36 cellular contexts compared by ENCODE assay signal in the genomic region with DNA sequence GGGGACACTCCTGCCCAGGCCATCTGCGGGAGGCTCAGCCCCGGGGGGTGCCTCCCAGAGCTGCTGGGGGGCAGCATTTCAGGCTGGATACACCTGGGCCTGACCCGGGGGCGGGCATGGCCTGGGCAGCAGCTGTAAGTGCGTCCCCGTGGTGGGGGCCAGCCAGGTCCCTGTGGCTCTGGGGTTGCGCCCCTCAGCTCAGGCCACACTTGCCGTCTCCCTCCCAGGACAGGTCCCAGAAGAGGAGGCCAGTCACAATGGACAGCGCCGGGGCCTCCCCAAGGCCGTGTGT. TPM values are rescaled to one million over a fixed set of nuclear protein-coding genes. Genes with fewer than 3 reads are reported as not detected.
"Had no signal": no experiment of that assay in that cellular context is flagged by ENCODE, and none has a peak within 500 bp of the region (broad histone marks: within the 10 kb centered on the region; RNA-seq: fewer than 3 reads in every experiment).

No MANE protein-coding gene starts in this region.

- H3K9me3 Mint-ChIP-seq: activated CD4-positive, alpha-beta memory T cell treated with anti-CD3 and anti-CD28 coated beads for 36 hours; activated CD4-positive, alpha-beta T cell treated with anti-CD3 and anti-CD28 coated beads, Interleukin-2, amount 10 ng/mL, durations not matched to agents 24 days and 14 days; activated naive CD4-positive, alpha-beta T cell treated with anti-CD3 and anti-CD28 coated beads, Interleukin-2, amount 10 ng/mL, durations not matched to agents 7 days and 5 days; activated naive CD4-positive, alpha-beta T cell treated with anti-CD3 and anti-CD28 coated beads, Interleukin-2, amount 50 U/mL, for 72 hours; activated naive CD8-positive, alpha-beta T cell treated with anti-CD3 and anti-CD28 coated beads, Interleukin-2, amount 10 ng/mL, durations not matched to agents 7 days and 5 days; activated T-helper 1 cell treated with anti-CD3 and anti-CD28 coated beads, Interleukin-12 subunit alpha, Interleukin-12 subunit beta, Interleukin-2, Interleukin-4 antibody, amounts not matched to agents 30 ng/mL and 10 ng/mL and 1 ng/mL, durations not matched to agents 14 hours and 24 hours and 36 hours; activated T-helper 2 cell treated with anti-CD3 and anti-CD28 coated beads, Interferon-gamma antibody, Interleukin-2, Interleukin-4, amounts not matched to agents 10 μg/mL and 5 μg/mL and 100 μg/mL, durations not matched to agents 14 hours and 24 hours and 36 hours; brain; dendritic cell treated with granulocyte-macrophage colony-stimulating factor and Interleukin-4, amounts not matched to agents 40 ng/mL and 50 ng/mL, for 4 days; effector memory CD8-positive, alpha-beta T cell; T-helper 2 cell treated with Interferon-gamma antibody and Interleukin-4, amounts not matched to agents 5 μg/mL and 100 μg/mL, for 36 hours had no signal

- H3K4me1 ChIP-seq: breast epithelium, foreskin keratinocyte had no signal

- ATAC-seq: activated CD4-positive, alpha-beta T cell treated with anti-CD3 and anti-CD28 coated beads for 36 hours; activated CD8-positive, alpha-beta memory T cell treated with anti-CD3 and anti-CD28 coated beads, Interleukin-2, amount 10 ng/mL, durations not matched to agents 7 days and 5 days; activated CD8-positive, alpha-beta T cell treated with anti-CD3 and anti-CD28 coated beads, Interleukin-2, amount 10 ng/mL, durations not matched to agents 7 days and 5 days; activated naive CD4-positive, alpha-beta T cell treated with anti-CD3 and anti-CD28 coated beads, Interleukin-2, amount 50 U/mL, for 72 hours; effector memory CD8-positive, alpha-beta T cell; foreskin keratinocyte; gastrocnemius medialis; heart left ventricle; T-helper 17 cell had no signal

- H3K4me1 Mint-ChIP-seq: activated CD4-positive, alpha-beta T cell treated with anti-CD3 and anti-CD28 coated beads for 36 hours; activated CD4-positive, alpha-beta T cell treated with anti-CD3 and anti-CD28 coated beads, Interleukin-2, amount 10 ng/mL, durations not matched to agents 24 days and 14 days; activated CD8-positive, alpha-beta memory T cell treated with anti-CD3 and anti-CD28 coated beads, Interleukin-2, amount 10 ng/mL, durations not matched to agents 7 days and 5 days; activated naive CD4-positive, alpha-beta T cell treated with anti-CD3 and anti-CD28 coated beads, Interleukin-2, amount 10 ng/mL, durations not matched to agents 7 days and 5 days; activated naive CD8-positive, alpha-beta T cell treated with anti-CD3 and anti-CD28 coated beads, Interleukin-2, amount 10 ng/mL, durations not matched to agents 7 days and 5 days; brain; T-helper 17 cell had no signal

- H3K4me3 ChIP-seq: ascending aorta, breast epithelium, cardiac muscle cell, coronary artery, esophagus muscularis mucosa, gastrocnemius medialis, heart left ventricle had no signal

- H3K4me3 Mint-ChIP-seq: activated CD4-positive, alpha-beta memory T cell treated with anti-CD3 and anti-CD28 coated beads for 36 hours; activated CD4-positive, alpha-beta T cell treated with anti-CD3 and anti-CD28 coated beads for 36 hours; activated CD4-positive, alpha-beta T cell treated with anti-CD3 and anti-CD28 coated beads, Interleukin-2, amount 10 ng/mL, durations not matched to agents 24 days and 14 days; activated CD8-positive, alpha-beta memory T cell treated with anti-CD3 and anti-CD28 coated beads, Interleukin-2, amount 10 ng/mL, durations not matched to agents 7 days and 5 days; activated CD8-positive, alpha-beta T cell treated with anti-CD3 and anti-CD28 coated beads, Interleukin-2, amount 10 ng/mL, durations not matched to agents 7 days and 5 days; activated naive CD4-positive, alpha-beta T cell treated with anti-CD3 and anti-CD28 coated beads, Interleukin-2, amount 10 ng/mL, durations not matched to agents 7 days and 5 days; activated naive CD8-positive, alpha-beta T cell treated with anti-CD3 and anti-CD28 coated beads, Interleukin-2, amount 10 ng/mL, durations not matched to agents 7 days and 5 days; activated T-helper 1 cell treated with anti-CD3 and anti-CD28 coated beads, Interleukin-12 subunit alpha, Interleukin-12 subunit beta, Interleukin-2, Interleukin-4 antibody, amounts not matched to agents 30 ng/mL and 10 ng/mL and 1 ng/mL, durations not matched to agents 14 hours and 24 hours and 36 hours; brain; dendritic cell treated with granulocyte-macrophage colony-stimulating factor and Interleukin-4, amounts not matched to agents 40 ng/mL and 50 ng/mL, for 4 days; effector memory CD8-positive, alpha-beta T cell; T-helper 17 cell; T-helper 2 cell treated with Interferon-gamma antibody and Interleukin-4, amounts not matched to agents 5 μg/mL and 100 μg/mL, for 36 hours had no signal

- H3K27ac ChIP-seq: ascending aorta, breast epithelium, cardiac muscle cell, coronary artery, esophagus muscularis mucosa, foreskin keratinocyte, gastrocnemius medialis, heart left ventricle, WERI-Rb-1 had no signal

- DNase-seq: activated CD4-positive, alpha-beta memory T cell treated with anti-CD3 and anti-CD28 coated beads for 36 hours; activated CD4-positive, alpha-beta T cell treated with anti-CD3 and anti-CD28 coated beads for 36 hours; activated CD4-positive, alpha-beta T cell treated with anti-CD3 and anti-CD28 coated beads, Interleukin-2, amount 10 ng/mL, durations not matched to agents 24 days and 14 days; activated CD4-positive, CD25-positive, alpha-beta regulatory T cell; activated CD4-positive, CD25-positive, alpha-beta regulatory T cell treated with anti-CD3 and anti-CD28 coated beads, Interleukin-2, amount 50 U/mL, for 72 hours; activated CD8-positive, alpha-beta memory T cell treated with anti-CD3 and anti-CD28 coated beads, Interleukin-2, amount 10 ng/mL, durations not matched to agents 7 days and 5 days; activated CD8-positive, alpha-beta memory T cell treated with anti-CD3 and anti-CD28 coated beads, Interleukin-2, amount 50 U/mL, for 4 hours; activated CD8-positive, alpha-beta T cell treated with anti-CD3 and anti-CD28 coated beads, Interleukin-2, amount 10 ng/mL, durations not matched to agents 7 days and 5 days; activated effector memory CD4-positive, alpha-beta T cell treated with anti-CD3 and anti-CD28 coated beads, Interleukin-2, amount 50 U/mL, for 16 hours; activated naive CD4-positive, alpha-beta T cell treated with anti-CD3 and anti-CD28 coated beads, Interleukin-2, amount 10 ng/mL, durations not matched to agents 7 days and 5 days; activated naive CD8-positive, alpha-beta T cell treated with anti-CD3 and anti-CD28 coated beads, Interleukin-2, amount 10 ng/mL, durations not matched to agents 7 days and 5 days; activated T-cell treated with anti-CD3 and anti-CD28 coated beads, Interleukin-2, amount 50 U/mL, for 1 hour; activated T-cell treated with anti-CD3 and anti-CD28 coated beads, Interleukin-2, amount 50 U/mL, for 48 hours; central memory CD4-positive, alpha-beta T cell; cerebellar nuclear complex; effector CD4-positive, alpha-beta T cell; effector memory CD8-positive, alpha-beta T cell; erythroblast; foreskin keratinocyte; gastrocnemius medialis; glutamatergic neuron; heart left ventricle; T-helper 17 cell; T1000; WERI-Rb-1 had no signal

- H3K36me3 Mint-ChIP-seq: activated naive CD4-positive, alpha-beta T cell treated with anti-CD3 and anti-CD28 coated beads, Interleukin-2, amount 50 U/mL, for 72 hours had no signal

- H3K27me3 Mint-ChIP-seq: activated CD4-positive, alpha-beta memory T cell treated with anti-CD3 and anti-CD28 coated beads for 36 hours; activated CD4-positive, alpha-beta T cell treated with anti-CD3 and anti-CD28 coated beads for 36 hours; activated CD4-positive, alpha-beta T cell treated with anti-CD3 and anti-CD28 coated beads, Interleukin-2, amount 10 ng/mL, durations not matched to agents 24 days and 14 days; activated CD8-positive, alpha-beta memory T cell treated with anti-CD3 and anti-CD28 coated beads, Interleukin-2, amount 10 ng/mL, durations not matched to agents 7 days and 5 days; activated naive CD4-positive, alpha-beta T cell treated with anti-CD3 and anti-CD28 coated beads, Interleukin-2, amount 10 ng/mL, durations not matched to agents 7 days and 5 days; activated naive CD8-positive, alpha-beta T cell treated with anti-CD3 and anti-CD28 coated beads, Interleukin-2, amount 10 ng/mL, durations not matched to agents 7 days and 5 days; brain; dendritic cell treated with granulocyte-macrophage colony-stimulating factor and Interleukin-4, amounts not matched to agents 40 ng/mL and 50 ng/mL, for 4 days; effector memory CD8-positive, alpha-beta T cell; T-helper 17 cell had no signal

- H3K27me3 ChIP-seq: ascending aorta, breast epithelium, cardiac muscle cell, esophagus muscularis mucosa, foreskin keratinocyte, gastrocnemius medialis, heart left ventricle had no signal

- H3K9me3 ChIP-seq: ascending aorta, breast epithelium, esophagus muscularis mucosa, gastrocnemius medialis, heart left ventricle had no signal

- H3K27ac Mint-ChIP-seq: activated CD4-positive, alpha-beta memory T cell treated with anti-CD3 and anti-CD28 coated beads for 36 hours; activated CD4-positive, alpha-beta T cell treated with anti-CD3 and anti-CD28 coated beads for 36 hours; activated CD4-positive, alpha-beta T cell treated with anti-CD3 and anti-CD28 coated beads, Interleukin-2, amount 10 ng/mL, durations not matched to agents 24 days and 14 days; activated CD8-positive, alpha-beta memory T cell treated with anti-CD3 and anti-CD28 coated beads, Interleukin-2, amount 10 ng/mL, durations not matched to agents 7 days and 5 days; activated CD8-positive, alpha-beta T cell treated with anti-CD3 and anti-CD28 coated beads, Interleukin-2, amount 10 ng/mL, durations not matched to agents 7 days and 5 days; activated naive CD4-positive, alpha-beta T cell treated with anti-CD3 and anti-CD28 coated beads, Interleukin-2, amount 10 ng/mL, durations not matched to agents 7 days and 5 days; activated naive CD4-positive, alpha-beta T cell treated with anti-CD3 and anti-CD28 coated beads, Interleukin-2, amount 50 U/mL, for 72 hours; activated naive CD8-positive, alpha-beta T cell treated with anti-CD3 and anti-CD28 coated beads, Interleukin-2, amount 10 ng/mL, durations not matched to agents 7 days and 5 days; activated T-helper 1 cell treated with anti-CD3 and anti-CD28 coated beads, Interleukin-12 subunit alpha, Interleukin-12 subunit beta, Interleukin-2, Interleukin-4 antibody, amounts not matched to agents 30 ng/mL and 10 ng/mL and 1 ng/mL, durations not matched to agents 14 hours and 24 hours and 36 hours; activated T-helper 2 cell treated with anti-CD3 and anti-CD28 coated beads, Interferon-gamma antibody, Interleukin-2, Interleukin-4, amounts not matched to agents 10 μg/mL and 5 μg/mL and 100 μg/mL, durations not matched to agents 14 hours and 24 hours and 36 hours; brain; dendritic cell treated with granulocyte-macrophage colony-stimulating factor and Interleukin-4, amounts not matched to agents 40 ng/mL and 50 ng/mL, for 4 days; effector memory CD8-positive, alpha-beta T cell; T-helper 17 cell; T-helper 2 cell treated with Interferon-gamma antibody and Interleukin-4, amounts not matched to agents 5 μg/mL and 100 μg/mL, for 36 hours had no signal

RNA-seq across cellular contexts. Expression of a gene that starts 11.6 kb away (rescaled TPM):
- total RNA-seq: T-helper 17 cell had no signal
